8 cellular contexts compared by ENCODE assay signal in the genomic region with DNA sequence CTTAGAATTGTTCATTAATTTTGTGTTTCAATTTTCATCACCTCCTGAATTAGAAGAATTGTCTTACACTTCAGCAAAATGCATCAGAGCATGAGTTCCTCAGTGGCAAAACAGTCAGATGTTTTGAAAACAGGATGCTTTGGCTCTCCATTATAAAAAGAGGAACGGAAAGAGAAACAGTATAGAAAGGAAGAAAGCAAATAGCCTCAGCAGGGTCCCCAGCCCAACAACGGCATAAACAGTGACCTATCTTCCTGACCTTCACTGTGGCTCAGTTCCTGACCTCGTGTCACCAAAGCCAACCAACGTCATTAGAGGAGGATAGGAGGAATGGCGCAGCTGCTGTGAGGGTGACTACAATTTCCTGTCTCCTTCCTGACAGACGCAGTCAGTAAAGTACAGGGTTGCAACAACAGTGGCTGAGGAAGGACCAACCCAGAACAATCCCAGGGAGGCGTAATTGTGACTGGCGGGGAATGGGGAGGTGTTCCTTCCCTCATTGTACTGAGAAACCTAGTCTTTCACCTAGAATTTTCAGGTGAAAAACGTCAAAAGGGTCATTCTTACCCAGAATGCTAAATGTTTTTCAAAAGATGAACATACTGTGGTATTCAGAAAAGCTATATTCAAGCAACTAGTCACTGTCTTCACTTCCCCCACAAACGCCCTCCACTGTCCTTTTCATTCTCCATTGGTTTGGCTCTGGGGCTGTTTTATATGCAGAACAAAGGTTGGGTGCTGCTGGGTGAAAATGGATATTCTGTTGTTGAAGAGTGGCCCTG.
DNase-seq lines count a peak whose midpoint lies in the region; ATAC-seq and TF ChIP-seq lines count a peak whose summit lies in the region.

No MANE protein-coding gene starts in this region.

- H3K9me3 ChIP-seq in mucosa of rectum (ENCODE audit: control insufficient read depth in 2 of 2, low read length in 2 of 2) = no peaks in the 10 kb centered on the region

- H3K4me3 Mint-ChIP-seq in WTC11 = peak overlapping the region; percentile 27; the same call in 1 of the 2 replicates

- no peaks in the 10 kb centered on the region for H3K27me3 ChIP-seq in mucosa of rectum (ENCODE audit: control insufficient read depth in 2 of 2, insufficient read depth in 2 of 2, low read length in 2 of 2)

- H3K4me3 ChIP-seq in mucosa of rectum (ENCODE audit: low read length in 2 of 2) = peak overlapping the region; percentile 39 to 89

- POLR2A ChIA-PET in WTC11 (lab: Charles Lee) = no interaction called here

- H3K27ac ChIP-seq in 22Rv1 (0 out of 2 replicates have a peak overlapping the region, but pooled peaks have one; percentile 7), cingulate gyrus (ENCODE audit: low read depth, low read length) (peak overlapping the region; percentile 86), mucosa of rectum (ENCODE audit: low read depth in 2 of 2, low read length in 2 of 2) (peak overlapping the region; percentile 82 to 86)

- TF ChIP-seq CTCF in 22Rv1 (IDR thresholded peaks at IDR 0.05) (no peak), WTC11 (IDR thresholded peaks at IDR 0.05) (no peak)

- no peaks in the 10 kb centered on the region; the same call in 1 of the 2 replicates for H3K27me3 Mint-ChIP-seq in WTC11 (ENCODE audit: low read depth)

- DNase-seq in WTC11 (ENCODE audit: low spot score) = no peak
- DNase-seq in stimulated activated naive CD8-positive, alpha-beta T cell treated with anti-CD3 and anti-CD28 coated beads, Interleukin-15, Interleukin-2, amounts not matched to agents 100 U/mL and 50 U/mL, for 24 hours = peak; percentile 70
- no peak for DNase-seq in NCI-H146 (lab: John Stamatoyannopoulos, UW)

- ATAC-seq in GM19324 (IDR thresholded peaks at IDR 0.05; ENCODE audit: low FRiP score, unreplicated experiment) (peak; percentile 84), HG03442 (IDR thresholded peaks at IDR 0.05; ENCODE audit: unreplicated experiment) (peak; percentile 79), WTC11 (peak; percentile 40)
- peak; percentile 92 for ATAC-seq in stimulated activated naive CD8-positive, alpha-beta T cell treated with anti-CD3 and anti-CD28 coated beads, Interleukin-15, Interleukin-2, amounts not matched to agents 100 U/mL and 50 U/mL, for 24 hours

- H3K36me3 ChIP-seq in mucosa of rectum (ENCODE audit: control insufficient read depth in 2 of 2, insufficient read depth in 2 of 2, low read length in 2 of 2) = no peaks in the 10 kb centered on the region

- no peaks in the 10 kb centered on the region for H3K9me3 Mint-ChIP-seq in WTC11

- H3K4me1 Mint-ChIP-seq in WTC11 = peaks cover 70% of the 10 kb centered on the region

- H3K4me1 ChIP-seq in mucosa of rectum (ENCODE audit: control insufficient read depth in 2 of 2, insufficient read depth in 2 of 2, low read length in 2 of 2) = peaks cover 0 to 6% of the 10 kb centered on the region in 2 donors

- H3K36me3 Mint-ChIP-seq in WTC11 = no peaks in the 10 kb centered on the region

- CTCF ChIA-PET in WTC11 (lab: Charles Lee) = no interaction called here

- H3K27ac Mint-ChIP-seq in WTC11 = peak overlapping the region; percentile 96

- H3K9ac ChIP-seq in mucosa of rectum (ENCODE audit: low read depth in 1 of 2, low read length in 2 of 2) = peak overlapping the region; percentile 49 to 50

TF ChIP-seq in WTC11, 78 proteins besides CTCF, POLR2A, EP300 and RAD21 (continues in another document):
- TF ChIP-seq TEAD1 (CRISPR knock-in tag; IDR thresholded peaks at IDR 0.05) = peak; percentile 53; the same call in 1 of the 2 replicates
- no peak for TF ChIP-seq HMGA2 (CRISPR knock-in tag; IDR thresholded peaks at IDR 0.05)
- TF ChIP-seq FOXK1 (CRISPR knock-in tag; IDR thresholded peaks at IDR 0.05) = 0 out of 2 replicates have a peak, but pooled peaks have one; percentile 32
- TF ChIP-seq ZBTB21 (CRISPR knock-in tag; IDR thresholded peaks at IDR 0.05; ENCODE audit: borderline replicate concordance) = peak; percentile 78; the same call in 1 of the 2 replicates
- TF ChIP-seq ZNF138 (CRISPR knock-in tag; conservative IDR thresholded peaks at IDR 0.05) = no peak
- TF ChIP-seq, protein P1, sequence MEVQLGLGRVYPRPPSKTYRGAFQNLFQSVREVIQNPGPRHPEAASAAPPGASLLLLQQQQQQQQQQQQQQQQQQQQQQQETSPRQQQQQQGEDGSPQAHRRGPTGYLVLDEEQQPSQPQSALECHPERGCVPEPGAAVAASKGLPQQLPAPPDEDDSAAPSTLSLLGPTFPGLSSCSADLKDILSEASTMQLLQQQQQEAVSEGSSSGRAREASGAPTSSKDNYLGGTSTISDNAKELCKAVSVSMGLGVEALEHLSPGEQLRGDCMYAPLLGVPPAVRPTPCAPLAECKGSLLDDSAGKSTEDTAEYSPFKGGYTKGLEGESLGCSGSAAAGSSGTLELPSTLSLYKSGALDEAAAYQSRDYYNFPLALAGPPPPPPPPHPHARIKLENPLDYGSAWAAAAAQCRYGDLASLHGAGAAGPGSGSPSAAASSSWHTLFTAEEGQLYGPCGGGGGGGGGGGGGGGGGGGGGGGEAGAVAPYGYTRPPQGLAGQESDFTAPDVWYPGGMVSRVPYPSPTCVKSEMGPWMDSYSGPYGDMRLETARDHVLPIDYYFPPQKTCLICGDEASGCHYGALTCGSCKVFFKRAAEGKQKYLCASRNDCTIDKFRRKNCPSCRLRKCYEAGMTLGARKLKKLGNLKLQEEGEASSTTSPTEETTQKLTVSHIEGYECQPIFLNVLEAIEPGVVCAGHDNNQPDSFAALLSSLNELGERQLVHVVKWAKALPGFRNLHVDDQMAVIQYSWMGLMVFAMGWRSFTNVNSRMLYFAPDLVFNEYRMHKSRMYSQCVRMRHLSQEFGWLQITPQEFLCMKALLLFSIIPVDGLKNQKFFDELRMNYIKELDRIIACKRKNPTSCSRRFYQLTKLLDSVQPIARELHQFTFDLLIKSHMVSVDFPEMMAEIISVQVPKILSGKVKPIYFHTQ (CRISPR knock-in tag; IDR thresholded peaks at IDR 0.05) = no peak
- TF ChIP-seq, protein P2, sequence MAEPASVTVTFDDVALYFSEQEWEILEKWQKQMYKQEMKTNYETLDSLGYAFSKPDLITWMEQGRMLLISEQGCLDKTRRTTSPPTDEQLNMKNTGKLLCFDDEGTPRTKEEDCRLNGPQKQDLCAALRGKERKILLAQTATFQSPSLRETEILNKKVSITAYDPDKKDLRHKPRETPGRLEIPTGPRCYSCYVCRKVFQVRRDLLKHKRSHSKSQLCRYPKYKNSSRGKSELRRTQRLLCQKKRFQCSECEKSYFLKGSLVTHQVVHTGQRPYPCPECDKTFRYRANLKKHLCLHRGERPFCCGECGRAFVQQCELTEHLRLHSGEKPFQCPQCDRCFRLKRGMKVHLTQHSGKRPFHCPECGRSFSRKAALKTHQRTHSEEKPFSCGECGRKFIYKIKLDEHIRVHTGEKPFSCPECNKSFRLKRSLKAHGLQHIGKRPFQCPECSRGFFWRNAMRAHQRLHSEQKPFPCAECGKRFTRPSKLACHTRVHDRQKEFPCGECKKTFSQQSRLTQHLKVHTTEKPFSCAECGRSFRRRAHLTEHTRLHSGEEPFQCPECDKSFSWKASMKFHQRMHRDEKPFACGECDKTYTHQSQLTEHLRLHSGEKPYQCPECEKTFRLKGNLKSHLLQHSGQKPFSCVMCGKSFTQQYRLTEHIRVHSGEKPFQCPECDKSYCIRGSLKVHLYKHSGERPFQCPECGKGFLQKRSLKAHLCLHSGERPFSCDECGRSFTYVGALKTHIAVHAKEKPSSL (CRISPR knock-in tag; conservative IDR thresholded peaks at IDR 0.05) = no peak
- TF ChIP-seq, protein P3, sequence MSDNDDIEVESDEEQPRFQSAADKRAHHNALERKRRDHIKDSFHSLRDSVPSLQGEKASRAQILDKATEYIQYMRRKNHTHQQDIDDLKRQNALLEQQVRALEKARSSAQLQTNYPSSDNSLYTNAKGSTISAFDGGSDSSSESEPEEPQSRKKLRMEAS (CRISPR knock-in tag; IDR thresholded peaks at IDR 0.05) = peak; percentile 32; the same call in 1 of the 2 replicates
- TF ChIP-seq, protein P4, sequence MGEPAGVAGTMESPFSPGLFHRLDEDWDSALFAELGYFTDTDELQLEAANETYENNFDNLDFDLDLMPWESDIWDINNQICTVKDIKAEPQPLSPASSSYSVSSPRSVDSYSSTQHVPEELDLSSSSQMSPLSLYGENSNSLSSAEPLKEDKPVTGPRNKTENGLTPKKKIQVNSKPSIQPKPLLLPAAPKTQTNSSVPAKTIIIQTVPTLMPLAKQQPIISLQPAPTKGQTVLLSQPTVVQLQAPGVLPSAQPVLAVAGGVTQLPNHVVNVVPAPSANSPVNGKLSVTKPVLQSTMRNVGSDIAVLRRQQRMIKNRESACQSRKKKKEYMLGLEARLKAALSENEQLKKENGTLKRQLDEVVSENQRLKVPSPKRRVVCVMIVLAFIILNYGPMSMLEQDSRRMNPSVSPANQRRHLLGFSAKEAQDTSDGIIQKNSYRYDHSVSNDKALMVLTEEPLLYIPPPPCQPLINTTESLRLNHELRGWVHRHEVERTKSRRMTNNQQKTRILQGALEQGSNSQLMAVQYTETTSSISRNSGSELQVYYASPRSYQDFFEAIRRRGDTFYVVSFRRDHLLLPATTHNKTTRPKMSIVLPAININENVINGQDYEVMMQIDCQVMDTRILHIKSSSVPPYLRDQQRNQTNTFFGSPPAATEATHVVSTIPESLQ (CRISPR knock-in tag; IDR thresholded peaks at IDR 0.05) = no peak
- no peak for TF ChIP-seq OVOL2 (CRISPR knock-in tag; IDR thresholded peaks at IDR 0.05; ENCODE audit: borderline replicate concordance)
- TF ChIP-seq ZNF423 (CRISPR knock-in tag; IDR thresholded peaks at IDR 0.05) = no peak
- TF ChIP-seq GABPB1 (CRISPR knock-in tag; IDR thresholded peaks at IDR 0.05) = no peak
- no peak for TF ChIP-seq CREB1 (CRISPR knock-in tag; IDR thresholded peaks at IDR 0.05)
- TF ChIP-seq, protein P5, sequence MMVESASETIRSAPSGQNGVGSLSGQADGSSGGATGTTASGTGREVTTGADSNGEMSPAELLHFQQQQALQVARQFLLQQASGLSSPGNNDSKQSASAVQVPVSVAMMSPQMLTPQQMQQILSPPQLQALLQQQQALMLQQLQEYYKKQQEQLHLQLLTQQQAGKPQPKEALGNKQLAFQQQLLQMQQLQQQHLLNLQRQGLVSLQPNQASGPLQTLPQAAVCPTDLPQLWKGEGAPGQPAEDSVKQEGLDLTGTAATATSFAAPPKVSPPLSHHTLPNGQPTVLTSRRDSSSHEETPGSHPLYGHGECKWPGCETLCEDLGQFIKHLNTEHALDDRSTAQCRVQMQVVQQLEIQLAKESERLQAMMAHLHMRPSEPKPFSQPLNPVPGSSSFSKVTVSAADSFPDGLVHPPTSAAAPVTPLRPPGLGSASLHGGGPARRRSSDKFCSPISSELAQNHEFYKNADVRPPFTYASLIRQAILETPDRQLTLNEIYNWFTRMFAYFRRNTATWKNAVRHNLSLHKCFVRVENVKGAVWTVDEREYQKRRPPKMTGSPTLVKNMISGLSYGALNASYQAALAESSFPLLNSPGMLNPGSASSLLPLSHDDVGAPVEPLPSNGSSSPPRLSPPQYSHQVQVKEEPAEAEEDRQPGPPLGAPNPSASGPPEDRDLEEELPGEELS (CRISPR knock-in tag; IDR thresholded peaks at IDR 0.05) = no peak
- 0 out of 2 replicates have a peak, but pooled peaks have one; percentile 51 for TF ChIP-seq ETV6 (CRISPR knock-in tag; IDR thresholded peaks at IDR 0.05)
- TF ChIP-seq SP1 (CRISPR knock-in tag; conservative IDR thresholded peaks at IDR 0.05) = no peak

Comparison
In these comparisons a context has a peak if more than half of its experiments do, and no peak if none do; other contexts are left out.
1. H3K27ac ChIP-seq: peak in every context shown above with its lines; median percentile 86 in cingulate gyrus; 84 in mucosa of rectum; 7 in 22Rv1.
2. ATAC-seq: peak in every context shown above with its lines; median percentile 92 in stimulated activated naive CD8-positive, alpha-beta T cell treated with anti-CD3 and anti-CD28 coated beads, Interleukin-15, Interleukin-2, amounts not matched to agents 100 U/mL and 50 U/mL, for 24 hours; 84 in GM19324; 79 in HG03442; 40 in WTC11.